In the genomic region with DNA sequence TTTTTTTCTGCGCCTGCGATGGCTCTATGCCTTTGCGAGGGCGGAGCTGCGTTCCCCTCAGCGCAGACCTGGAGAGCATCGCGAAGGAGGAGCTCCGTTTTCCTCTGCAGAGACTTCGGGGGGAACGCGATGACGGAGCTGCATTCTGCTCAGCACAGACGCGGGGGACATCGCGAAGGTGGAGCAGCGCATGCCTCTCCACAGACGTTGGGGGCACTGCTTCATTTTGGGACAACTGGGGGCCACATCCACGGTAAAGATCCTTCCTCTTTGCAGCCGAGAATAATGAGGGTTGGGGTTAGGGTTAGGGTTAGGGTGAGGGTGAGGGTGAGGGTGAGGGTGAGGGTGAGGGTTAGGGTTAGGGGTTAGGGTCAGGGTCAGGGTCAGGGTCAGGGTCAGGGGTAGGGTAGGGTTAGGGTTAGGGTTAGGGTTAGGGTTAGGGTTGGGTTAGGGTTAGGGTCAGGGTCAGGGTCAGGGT, we compare ENCODE assay signal across 15 cellular contexts. TPM values are rescaled to one million over a fixed set of nuclear protein-coding genes. Genes with fewer than 3 reads are reported as not detected.
DNase-seq lines count a peak whose midpoint lies in the region; ATAC-seq, FAIRE-seq and TF ChIP-seq lines count a peak whose summit lies in the region.
"Not testable (repeated sequence)": the region's sequence is repeated elsewhere in the genome, so short reads cannot be mapped to it uniquely, and the experiment has no call there.
"Had no signal": no experiment of that assay in that cellular context is flagged by ENCODE, and none has a peak within 500 bp of the region (broad histone marks: within the 10 kb centered on the region; RNA-seq: fewer than 3 reads in every experiment).

No MANE protein-coding gene starts in this region.

- H3K4me3 Mint-ChIP-seq in glutamatergic neuron (ENCODE audit: unreplicated experiment), result not testable (repeated sequence)

- not testable (repeated sequence) for FAIRE-seq in pancreas (lab: Jason Lieb, UNC)

- TF ChIP-seq EP300 in stomach (IDR thresholded peaks at IDR 0.05), result not testable (repeated sequence)

- 71 to 84% methylated on average over 20 to 21 of the region's 21 CpGs for WGBS in body of pancreas, 2 donors
- 78 to 82% methylated on average over 16 to 21 of the region's 21 CpGs for WGBS in pancreas, 2 donors
- 81 to 87% (median 83%) methylated on average over 12 to 21 of the region's 21 CpGs for WGBS in stomach, 5 donors

- not testable (repeated sequence) for TF ChIP-seq POLR2A in body of pancreas (IDR thresholded peaks at IDR 0.05); stomach (IDR thresholded peaks at IDR 0.05)

- H3K36me3 Mint-ChIP-seq in glutamatergic neuron (ENCODE audit: unreplicated experiment), result not testable (repeated sequence)

- H3K4me3 ChIP-seq in body of pancreas, left lung, pancreas, stomach: not testable (repeated sequence)

- not testable (repeated sequence) for H3K9me3 Mint-ChIP-seq in glutamatergic neuron (ENCODE audit: unreplicated experiment)

- intact Hi-C loops in body of pancreas (cut with DNase I); left lung (cut with DNase I); pancreas (cut with DNase I); stomach (cut with DNase I; ENCODE audit: low total_unique reads): not testable (repeated sequence)

- not testable (repeated sequence) for H3K9me3 ChIP-seq in body of pancreas, left lung, pancreas, stomach

- not testable (repeated sequence) for H3K4me1 Mint-ChIP-seq in glutamatergic neuron (ENCODE audit: low read depth, unreplicated experiment)

- H3K27ac ChIP-seq in body of pancreas, left lung, pancreas, stomach: not testable (repeated sequence)

- H3K27ac Mint-ChIP-seq in glutamatergic neuron (ENCODE audit: unreplicated experiment), result not testable (repeated sequence)

- not testable (repeated sequence) for H3K27me3 Mint-ChIP-seq in glutamatergic neuron (ENCODE audit: unreplicated experiment)

- not testable (repeated sequence) for H3K27me3 ChIP-seq in body of pancreas, left lung, pancreas, stomach

- peak; percentile 19 for DNase-seq in 8988T
- DNase-seq in HT1080 (ENCODE audit: low read depth), result peak; percentile 0
- peak; percentile 0 for DNase-seq in SW480 (ENCODE audit: low spot score)
- DNase-seq in body of pancreas, result peak; percentile 2 to 64 (median 16)
- peak; percentile 41 for DNase-seq in glutamatergic neuron
- peak; percentile 32 to 78 for DNase-seq in left lung
- peak; percentile 22 to 86 (median 44) for DNase-seq in pancreas
- peak; percentile 25 for DNase-seq in stomach

- TF ChIP-seq CTCF in body of pancreas (IDR thresholded peaks at IDR 0.05); glutamatergic neuron (IDR thresholded peaks at IDR 0.05; ENCODE audit: partially characterized antibody, unreplicated experiment); left lung (IDR thresholded peaks at IDR 0.05); pancreas (IDR thresholded peaks at IDR 0.05); stomach (IDR thresholded peaks at IDR 0.05): not testable (repeated sequence)

- H3K36me3 ChIP-seq in body of pancreas (replicated peaks in 1 of 2; ENCODE audit: insufficient read depth in 1 of 2, low read depth in 2 of 2); left lung; pancreas; stomach: not testable (repeated sequence)

- H3K4me1 ChIP-seq in body of pancreas, left lung, pancreas, stomach: not testable (repeated sequence)

- peak; percentile 55 for ATAC-seq in body of pancreas
- peak; percentile 40 for ATAC-seq in left lung
- ATAC-seq in pancreas, result peak; percentile 18 to 60 (median 43)

RNA-seq across cellular contexts. Expression of a gene that starts 51.4 kb away (rescaled TPM):
- not detected in 2 replicates for total RNA-seq in HT1080 (2014; rRNA removed; shearing (Covaris generic))
- not detected in 2 replicates for polyA plus RNA-seq in HT1080 (2015; cell fraction: cytosol; rRNA removed)
- polyA plus RNA-seq in HT1080 (2015; cell fraction: nucleus; rRNA removed), result not detected in 2 replicates
- total RNA-seq in body of pancreas (not detected), glutamatergic neuron (ENCODE audit: unreplicated experiment) (1.2 TPM), left lung (not detected), pancreas (under 1 TPM in 1 of 6 donors, not detected in 5; 0.47 TPM), stomach (not detected)
- polyA plus RNA-seq in pancreas (not detected), stomach (not detected)
- total RNA-seq: activated CD4-positive, alpha-beta T cell treated with anti-CD3 and anti-CD28 coated beads, Interleukin-2, amount 10 ng/mL, durations not matched to agents 7 days and 5 days; activated T-cell treated with anti-CD3 and anti-CD28 coated beads, Interleukin-2, amount 50 U/mL, for 72 hours; cardiac muscle cell; Daoy; dermis blood vessel endothelial cell; subcutaneous adipose tissue had no signal
- polyA plus RNA-seq: cardiac muscle cell, mammary epithelial cell had no signal

RNA-seq across cellular contexts. Expression of a gene that starts 57.9 kb away (rescaled TPM):
- not detected in 2 replicates for total RNA-seq in HT1080 (2014; rRNA removed; shearing (Covaris generic))
- polyA plus RNA-seq in HT1080 (2015; cell fraction: cytosol; rRNA removed), result not detected in 2 replicates
- not detected in 2 replicates for polyA plus RNA-seq in HT1080 (2015; cell fraction: nucleus; rRNA removed)
- total RNA-seq in body of pancreas (not detected), glutamatergic neuron (ENCODE audit: unreplicated experiment) (1.4 TPM), left lung (under 1 TPM; 0.10 to 0.12 TPM), pancreas (under 1 TPM in 2 of 6 donors, not detected in 4; 0.06 to 0.09 TPM), stomach (not detected)
- polyA plus RNA-seq in pancreas (not detected), stomach (not detected)
- total RNA-seq: activated CD4-positive, alpha-beta T cell treated with anti-CD3 and anti-CD28 coated beads, Interleukin-2, amount 10 ng/mL, durations not matched to agents 7 days and 5 days; activated T-cell treated with anti-CD3 and anti-CD28 coated beads, Interleukin-2, amount 50 U/mL, for 72 hours; cardiac muscle cell; Daoy; dermis blood vessel endothelial cell; subcutaneous adipose tissue had no signal
- polyA plus RNA-seq: cardiac muscle cell, mammary epithelial cell had no signal

Comparison
In these comparisons a context has a peak if more than half of its experiments do, and no peak if none do; other contexts are left out.
1. DNase-seq: peak in every context shown above with its lines; median percentile 55 in left lung; 44 in pancreas; 41 in glutamatergic neuron; 25 in stomach; 19 in 8988T; 16 in body of pancreas; 0 in HT1080; 0 in SW480.